1 cellular context compared by ENCODE assay signal in genomic region chr2:157853820-157854219, GRCh38.
TF ChIP-seq lines count a peak whose summit lies in the region.

No MANE protein-coding gene starts in this region.

TF ChIP-seq in K562, 482 proteins besides CTCF, POLR2A, EP300 and RAD21 (continued from another document):
- TF ChIP-seq, protein P1, sequence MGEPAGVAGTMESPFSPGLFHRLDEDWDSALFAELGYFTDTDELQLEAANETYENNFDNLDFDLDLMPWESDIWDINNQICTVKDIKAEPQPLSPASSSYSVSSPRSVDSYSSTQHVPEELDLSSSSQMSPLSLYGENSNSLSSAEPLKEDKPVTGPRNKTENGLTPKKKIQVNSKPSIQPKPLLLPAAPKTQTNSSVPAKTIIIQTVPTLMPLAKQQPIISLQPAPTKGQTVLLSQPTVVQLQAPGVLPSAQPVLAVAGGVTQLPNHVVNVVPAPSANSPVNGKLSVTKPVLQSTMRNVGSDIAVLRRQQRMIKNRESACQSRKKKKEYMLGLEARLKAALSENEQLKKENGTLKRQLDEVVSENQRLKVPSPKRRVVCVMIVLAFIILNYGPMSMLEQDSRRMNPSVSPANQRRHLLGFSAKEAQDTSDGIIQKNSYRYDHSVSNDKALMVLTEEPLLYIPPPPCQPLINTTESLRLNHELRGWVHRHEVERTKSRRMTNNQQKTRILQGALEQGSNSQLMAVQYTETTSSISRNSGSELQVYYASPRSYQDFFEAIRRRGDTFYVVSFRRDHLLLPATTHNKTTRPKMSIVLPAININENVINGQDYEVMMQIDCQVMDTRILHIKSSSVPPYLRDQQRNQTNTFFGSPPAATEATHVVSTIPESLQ (CRISPR knock-in tag; IDR thresholded peaks at IDR 0.05), result no peak
- no peak for TF ChIP-seq GTF2E2 (tag; IDR thresholded peaks at IDR 0.05)
- TF ChIP-seq, protein P2, sequence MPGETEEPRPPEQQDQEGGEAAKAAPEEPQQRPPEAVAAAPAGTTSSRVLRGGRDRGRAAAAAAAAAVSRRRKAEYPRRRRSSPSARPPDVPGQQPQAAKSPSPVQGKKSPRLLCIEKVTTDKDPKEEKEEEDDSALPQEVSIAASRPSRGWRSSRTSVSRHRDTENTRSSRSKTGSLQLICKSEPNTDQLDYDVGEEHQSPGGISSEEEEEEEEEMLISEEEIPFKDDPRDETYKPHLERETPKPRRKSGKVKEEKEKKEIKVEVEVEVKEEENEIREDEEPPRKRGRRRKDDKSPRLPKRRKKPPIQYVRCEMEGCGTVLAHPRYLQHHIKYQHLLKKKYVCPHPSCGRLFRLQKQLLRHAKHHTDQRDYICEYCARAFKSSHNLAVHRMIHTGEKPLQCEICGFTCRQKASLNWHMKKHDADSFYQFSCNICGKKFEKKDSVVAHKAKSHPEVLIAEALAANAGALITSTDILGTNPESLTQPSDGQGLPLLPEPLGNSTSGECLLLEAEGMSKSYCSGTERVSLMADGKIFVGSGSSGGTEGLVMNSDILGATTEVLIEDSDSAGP (CRISPR knock-in tag; IDR thresholded peaks at IDR 0.05), result no peak
- TF ChIP-seq, protein P3, sequence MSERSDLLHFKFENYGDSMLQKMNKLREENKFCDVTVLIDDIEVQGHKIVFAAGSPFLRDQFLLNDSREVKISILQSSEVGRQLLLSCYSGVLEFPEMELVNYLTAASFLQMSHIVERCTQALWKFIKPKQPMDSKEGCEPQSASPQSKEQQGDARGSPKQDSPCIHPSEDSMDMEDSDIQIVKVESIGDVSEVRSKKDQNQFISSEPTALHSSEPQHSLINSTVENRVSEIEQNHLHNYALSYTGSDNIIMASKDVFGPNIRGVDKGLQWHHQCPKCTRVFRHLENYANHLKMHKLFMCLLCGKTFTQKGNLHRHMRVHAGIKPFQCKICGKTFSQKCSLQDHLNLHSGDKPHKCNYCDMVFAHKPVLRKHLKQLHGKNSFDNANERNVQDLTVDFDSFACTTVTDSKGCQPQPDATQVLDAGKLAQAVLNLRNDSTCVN (CRISPR knock-in tag; IDR thresholded peaks at IDR 0.05), result no peak
- no peak for TF ChIP-seq MAFK (IDR thresholded peaks at IDR 0.05; ENCODE audit: low read length)
- TF ChIP-seq VEZF1 (CRISPR knock-in tag; IDR thresholded peaks at IDR 0.05), result no peak
- TF ChIP-seq SRSF1 (IDR thresholded peaks at IDR 0.05; ENCODE audit: low read depth, low read length), result no peak
